Comparison of ENCODE assay signal across 10 cellular contexts in the genomic region with DNA sequence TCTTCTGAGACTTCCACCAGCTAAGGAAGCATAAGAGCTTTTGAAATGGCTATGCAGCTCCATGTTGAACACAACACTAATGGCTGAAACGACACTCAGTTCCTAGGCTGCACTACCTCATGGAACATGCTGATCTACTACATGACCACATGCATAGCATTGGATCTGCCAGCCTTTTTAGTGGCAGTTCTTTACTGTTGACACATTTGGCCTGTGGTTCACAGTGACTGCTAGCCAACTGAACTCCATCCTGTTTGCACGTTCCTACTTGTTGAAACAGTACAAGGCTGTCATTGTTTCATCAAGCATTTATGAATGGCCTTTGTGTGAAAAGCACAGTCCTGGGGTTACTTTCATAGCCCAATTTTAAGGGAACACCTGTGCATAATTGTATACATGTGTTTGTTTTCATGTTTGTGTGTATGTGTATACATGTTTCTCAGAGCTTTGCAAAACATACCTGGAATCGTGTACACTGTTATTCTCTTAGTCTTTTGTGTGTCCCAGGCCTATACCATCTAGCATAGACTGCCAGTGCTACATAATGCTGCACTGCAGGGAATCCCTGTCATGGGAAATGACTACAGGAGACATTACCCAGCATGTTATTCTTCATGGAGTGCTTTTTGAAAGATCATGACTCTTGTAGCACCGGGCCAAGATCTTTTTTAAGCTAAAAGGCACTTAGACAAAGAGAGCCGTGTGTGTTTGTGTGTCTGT.
DNase-seq lines count a peak whose midpoint lies in the region; ATAC-seq, FAIRE-seq and TF ChIP-seq lines count a peak whose summit lies in the region.
"Had no signal": no experiment of that assay in that cellular context is flagged by ENCODE, and none has a peak within 500 bp of the region (broad histone marks: within the 10 kb centered on the region; RNA-seq: fewer than 3 reads in every experiment).

No MANE protein-coding gene starts in this region.

- no peaks in the 10 kb centered on the region for H3K79me2 ChIP-seq in GM23338 (replicated peaks; ENCODE audit: insufficient read depth)

- H3K9me3 Mint-ChIP-seq in GM23338 (no peaks in the 10 kb centered on the region), progenitor cell of endocrine pancreas (ENCODE audit: low read depth) (no peaks in the 10 kb centered on the region)
- no peaks in the 10 kb centered on the region for H3K9me3 Mint-ChIP-seq in stimulated activated memory B cell treated with anti-CD40 and anti-IgM and Interleukin-4, amounts not matched to agents 10 μg/mL and 1 μg/mL and 100 μg/mL, for 72 hours
- H3K9me3 Mint-ChIP-seq: activated CD4-positive, alpha-beta memory T cell treated with anti-CD3 and anti-CD28 coated beads for 36 hours had no signal

- 0 out of 2 replicates have a peak overlapping the region, but pooled peaks have one; percentile 32 for H2AFZ ChIP-seq in GM23338

- DNase-seq in GM23338 (ENCODE audit: low spot score) (no peak), NCI-H2196 (lab: John Stamatoyannopoulos, UW; ENCODE audit: unreplicated experiment) (peak; percentile 55), esophagus squamous epithelium (lab: John Stamatoyannopoulos, UW) (no peak), progenitor cell of endocrine pancreas (ENCODE audit: low spot score, unreplicated experiment) (no peak), frontal cortex (ENCODE audit: low spot score in 2 of 2) (no peak), HAP-1 (ENCODE audit: low spot score in 2 of 2) (no peak)
- DNase-seq: activated CD4-positive, alpha-beta memory T cell treated with anti-CD3 and anti-CD28 coated beads for 36 hours; activated naive CD8-positive, alpha-beta T cell treated with anti-CD3 and anti-CD28 coated beads, Interleukin-2, amount 50 U/mL, for 24 hours had no signal

- H3K36me3 ChIP-seq in GM23338 (ENCODE audit: insufficient read depth) (no peaks in the 10 kb centered on the region), esophagus squamous epithelium (no peaks in the 10 kb centered on the region), HAP-1 (replicated peaks) (no peaks in the 10 kb centered on the region)

- in situ Hi-C loops in HAP-1 (cut with MboI; ENCODE audit: low sequenced_read_pairs): no loop called here

- WGBS in esophagus squamous epithelium, 2 donors: 23 to 53% methylated on average over 5 of the region's 5 CpGs

- H3K4me3 Mint-ChIP-seq in GM23338: no peak overlapping the region
- H3K4me3 Mint-ChIP-seq in progenitor cell of endocrine pancreas (ENCODE audit: low read depth): no peak overlapping the region
- no peak overlapping the region for H3K4me3 Mint-ChIP-seq in stimulated activated memory B cell treated with anti-CD40 and anti-IgM and Interleukin-4, amounts not matched to agents 10 μg/mL and 1 μg/mL and 100 μg/mL, for 72 hours
- H3K4me3 Mint-ChIP-seq: activated CD4-positive, alpha-beta memory T cell treated with anti-CD3 and anti-CD28 coated beads for 36 hours; activated naive CD8-positive, alpha-beta T cell treated with anti-CD3 and anti-CD28 coated beads, Interleukin-2, amount 50 U/mL, for 24 hours had no signal

- no peaks in the 10 kb centered on the region for H3K9me3 ChIP-seq in esophagus squamous epithelium
- H3K9me3 ChIP-seq in HAP-1: no peaks in the 10 kb centered on the region

- H3K27me3 ChIP-seq in GM23338 (ENCODE audit: insufficient read depth): no peaks in the 10 kb centered on the region
- H3K27me3 ChIP-seq in esophagus squamous epithelium: no peaks in the 10 kb centered on the region
- H3K27me3 ChIP-seq in HAP-1 (ENCODE audit: low read depth): no peaks in the 10 kb centered on the region

- H3K4me3 ChIP-seq in GM23338: no peak overlapping the region
- no peak overlapping the region for H3K4me3 ChIP-seq in esophagus squamous epithelium
- no peak overlapping the region for H3K4me3 ChIP-seq in HAP-1

- H3K4me1 ChIP-seq in GM23338 (ENCODE audit: insufficient read depth) (no peaks in the 10 kb centered on the region), esophagus squamous epithelium (peaks cover 3 to 25% (median 4%) of the 10 kb centered on the region in 3 donors), HAP-1 (no peaks in the 10 kb centered on the region)

- no peaks in the 10 kb centered on the region for H3K36me3 Mint-ChIP-seq in GM23338 (ENCODE audit: low read depth)
- no peaks in the 10 kb centered on the region for H3K36me3 Mint-ChIP-seq in progenitor cell of endocrine pancreas (ENCODE audit: insufficient read depth)
- no peaks in the 10 kb centered on the region for H3K36me3 Mint-ChIP-seq in stimulated activated memory B cell treated with anti-CD40 and anti-IgM and Interleukin-4, amounts not matched to agents 10 μg/mL and 1 μg/mL and 100 μg/mL, for 72 hours
- H3K36me3 Mint-ChIP-seq: activated CD4-positive, alpha-beta memory T cell treated with anti-CD3 and anti-CD28 coated beads for 36 hours had no signal

- H3K27ac ChIP-seq in GM23338 (ENCODE audit: low read depth) (no peak overlapping the region), esophagus squamous epithelium (peak overlapping the region; percentile 47 to 84 (median 58))

- H3K27me3 Mint-ChIP-seq in GM23338 (ENCODE audit: insufficient read depth, low read depth, poor library complexity): peaks cover 4% of the 10 kb centered on the region
- H3K27me3 Mint-ChIP-seq in progenitor cell of endocrine pancreas: peaks cover 5% of the 10 kb centered on the region
- no peaks in the 10 kb centered on the region for H3K27me3 Mint-ChIP-seq in stimulated activated memory B cell treated with anti-CD40 and anti-IgM and Interleukin-4, amounts not matched to agents 10 μg/mL and 1 μg/mL and 100 μg/mL, for 72 hours
- H3K27me3 Mint-ChIP-seq: activated CD4-positive, alpha-beta memory T cell treated with anti-CD3 and anti-CD28 coated beads for 36 hours; activated naive CD8-positive, alpha-beta T cell treated with anti-CD3 and anti-CD28 coated beads, Interleukin-2, amount 50 U/mL, for 24 hours had no signal

- no peak overlapping the region for H3K4me2 ChIP-seq in GM23338

- no peak for FAIRE-seq in frontal cortex (lab: Jason Lieb, UNC)

- H3F3A ChIP-seq in GM23338 (replicated peaks; ENCODE audit: low read depth): no peaks in the 10 kb centered on the region

- TF ChIP-seq CTCF in GM23338 (conservative IDR thresholded peaks at IDR 0.05; ENCODE audit: low read depth in 2 of 2) (no peak), esophagus squamous epithelium (IDR thresholded peaks at IDR 0.05) (no peak), progenitor cell of endocrine pancreas (IDR thresholded peaks at IDR 0.05; ENCODE audit: unreplicated experiment) (no peak)

- no peak for ATAC-seq in GM23338
- no peak for ATAC-seq in stimulated activated memory B cell treated with anti-CD40 and anti-IgM and Interleukin-4, amounts not matched to agents 10 μg/mL and 1 μg/mL and 100 μg/mL, for 72 hours
- no peak for ATAC-seq in GM21528 (IDR thresholded peaks at IDR 0.05; ENCODE audit: low FRiP score, unreplicated experiment)
- ATAC-seq: activated naive CD8-positive, alpha-beta T cell treated with anti-CD3 and anti-CD28 coated beads, Interleukin-2, amount 50 U/mL, for 24 hours had no signal

- 0 out of 2 replicates have a peak, but pooled peaks cover 3% of the 10 kb centered on the region for H3K9me2 ChIP-seq in GM23338 (ENCODE audit: insufficient read depth)

- H3K27ac Mint-ChIP-seq in GM23338 (no peak overlapping the region), progenitor cell of endocrine pancreas (peak overlapping the region; percentile 71)
- H3K27ac Mint-ChIP-seq in stimulated activated memory B cell treated with anti-CD40 and anti-IgM and Interleukin-4, amounts not matched to agents 10 μg/mL and 1 μg/mL and 100 μg/mL, for 72 hours: no peak overlapping the region
- H3K27ac Mint-ChIP-seq: activated CD4-positive, alpha-beta memory T cell treated with anti-CD3 and anti-CD28 coated beads for 36 hours; activated naive CD8-positive, alpha-beta T cell treated with anti-CD3 and anti-CD28 coated beads, Interleukin-2, amount 50 U/mL, for 24 hours had no signal

- intact Hi-C loops in esophagus squamous epithelium (cut with DNase I): no loop called here

- H4K20me1 ChIP-seq in GM23338 (replicated peaks; ENCODE audit: insufficient read depth): no peaks in the 10 kb centered on the region

- H3K4me1 Mint-ChIP-seq in GM23338 (peaks cover 7% of the 10 kb centered on the region), progenitor cell of endocrine pancreas (ENCODE audit: low read depth) (peaks cover 32% of the 10 kb centered on the region)
- H3K4me1 Mint-ChIP-seq in stimulated activated memory B cell treated with anti-CD40 and anti-IgM and Interleukin-4, amounts not matched to agents 10 μg/mL and 1 μg/mL and 100 μg/mL, for 72 hours: no peaks in the 10 kb centered on the region
- H3K4me1 Mint-ChIP-seq: activated naive CD8-positive, alpha-beta T cell treated with anti-CD3 and anti-CD28 coated beads, Interleukin-2, amount 50 U/mL, for 24 hours had no signal

- no peak for TF ChIP-seq POLR2A in esophagus squamous epithelium (IDR thresholded peaks at IDR 0.05)

TF ChIP-seq in GM23338, 12 proteins besides CTCF, POLR2A, EP300 and RAD21 (continues in another document):
- TF ChIP-seq POLR2AphosphoS5 (IDR thresholded peaks at IDR 0.05; ENCODE audit: low read depth): no peak
- TF ChIP-seq, protein P1, sequence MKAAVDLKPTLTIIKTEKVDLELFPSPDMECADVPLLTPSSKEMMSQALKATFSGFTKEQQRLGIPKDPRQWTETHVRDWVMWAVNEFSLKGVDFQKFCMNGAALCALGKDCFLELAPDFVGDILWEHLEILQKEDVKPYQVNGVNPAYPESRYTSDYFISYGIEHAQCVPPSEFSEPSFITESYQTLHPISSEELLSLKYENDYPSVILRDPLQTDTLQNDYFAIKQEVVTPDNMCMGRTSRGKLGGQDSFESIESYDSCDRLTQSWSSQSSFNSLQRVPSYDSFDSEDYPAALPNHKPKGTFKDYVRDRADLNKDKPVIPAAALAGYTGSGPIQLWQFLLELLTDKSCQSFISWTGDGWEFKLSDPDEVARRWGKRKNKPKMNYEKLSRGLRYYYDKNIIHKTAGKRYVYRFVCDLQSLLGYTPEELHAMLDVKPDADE (IDR thresholded peaks at IDR 0.05): no peak
